ENCODE assay signal across 8 cellular contexts in genomic region chr2:191555092-191555742, GRCh38.
A peak's percentile ranks its signal among the peaks of the same experiment; 100 is the strongest.
DNase-seq lines count a peak whose midpoint lies in the region; ATAC-seq, FAIRE-seq and TF ChIP-seq lines count a peak whose summit lies in the region.

No MANE protein-coding gene starts in this region.

- peaks cover 11% of the 10 kb centered on the region; the same call in 1 of the 3 replicates for H3K4me1 ChIP-seq in A549
- no peaks in the 10 kb centered on the region for H3K4me1 ChIP-seq in skeletal muscle satellite cell (ENCODE audit: control insufficient read depth, insufficient read depth, low read length)

- WGBS in A549 (ENCODE audit: missing lambda C conversion rate): 2% methylated on average over 10 of the region's 10 CpGs

- peaks cover 11% of the 10 kb centered on the region for H3K27me3 ChIP-seq in skeletal muscle satellite cell (ENCODE audit: control insufficient read depth, insufficient read depth, low read length)

- in situ Hi-C loops in astrocyte of the cerebellum (cut with HindIII; ENCODE audit: low sequenced_read_pairs): loop anchor here (25.0 kb wide), 1 partner anchor 257 kb away; no protein-coding TSS in a partner anchor

- no peak overlapping the region for H3K9ac ChIP-seq in skeletal muscle satellite cell (ENCODE audit: low read depth, low read length)

- TF ChIP-seq RAD21 in A549 (conservative IDR thresholded peaks at IDR 0.05 in 1 of 2, IDR thresholded peaks at IDR 0.05 in 1 of 2): peak; percentile 91 to 95

- CTCF ChIA-PET in A549 (lab: Yijun Ruan, JAX): interaction anchor here (0.6 to 8.1 kb wide), 26 partner anchors 9 to 730 kb away, joined by 3 to 66 read pairs (median 4); no protein-coding TSS in a partner anchor

- no peak for TF ChIP-seq EP300 in A549 (IDR thresholded peaks at IDR 0.05)

- H3K9me3 ChIP-seq in A549: no peaks in the 10 kb centered on the region
- H3K9me3 ChIP-seq in skeletal muscle satellite cell (replicated peaks; ENCODE audit: low read length): no peaks in the 10 kb centered on the region

- H3K4me3 ChIP-seq in A549: no peak overlapping the region
- H3K4me3 ChIP-seq in astrocyte of the cerebellum (ENCODE audit: low read depth, low read length): no peak overlapping the region
- no peak overlapping the region for H3K4me3 ChIP-seq in skeletal muscle satellite cell (ENCODE audit: low read length)

- ATAC-seq in A549 (peak; percentile 95 to 97), GM18508 (IDR thresholded peaks at IDR 0.05; ENCODE audit: insufficient read depth, unreplicated experiment) (peak; percentile 93), HG02970 (IDR thresholded peaks at IDR 0.05; ENCODE audit: low FRiP score, unreplicated experiment) (peak; percentile 85)

- peak overlapping the region; percentile 7 to 36; a peak in 2 of 6 replicates for H3K27ac ChIP-seq in A549

- TF ChIP-seq CTCF in A549 (IDR thresholded peaks at IDR 0.05) (peak; percentile 89), astrocyte of the cerebellum (IDR thresholded peaks at IDR 0.05; ENCODE audit: low read depth, low read length, missing control alignments) (peak; percentile 68)

- no peak for FAIRE-seq in A549 (lab: Jason Lieb, UNC)

- POLR2A ChIA-PET in A549 (lab: Yijun Ruan, JAX): interaction anchor here (0.7 kb wide), 1 partner anchor 246 kb away, joined by 6 read pairs; no protein-coding TSS in a partner anchor

- no peaks in the 10 kb centered on the region for H3K36me3 ChIP-seq in skeletal muscle satellite cell (ENCODE audit: insufficient read depth, low read length)

- no peak for TF ChIP-seq POLR2A in A549 (IDR thresholded peaks at IDR 0.05; ENCODE audit: low read length)

- H3K4me2 ChIP-seq in A549 (peak overlapping the region; percentile 66), skeletal muscle satellite cell (ENCODE audit: low read length) (peak overlapping the region; percentile 46)

- DNase-seq in A549 (ENCODE audit: low read depth in 1 of 2, low spot score in 1 of 2) (peak; percentile 60 to 76), NCI-H1694 treated with DMSO at 0.1 percent for 48 hours (lab: John Stamatoyannopoulos, UW) (peak; percentile 71), T-helper 9 cell (peak; percentile 76), astrocyte of the cerebellum (ENCODE audit: low read depth) (peak; percentile 77), hypothalamus (lab: John Stamatoyannopoulos, UW) (peak in 48 of 51 donors; percentile 4 to 87 (median 60))

TF ChIP-seq in A549, 52 proteins besides CTCF, POLR2A, EP300 and RAD21:
- peak; percentile 84 for TF ChIP-seq SMC3 (IDR thresholded peaks at IDR 0.05)
- TF ChIP-seq HOXB5 (CRISPR knock-in tag; IDR thresholded peaks at IDR 0.05): no peak
